In genomic region chr5:53779541-53779981, GRCh38 we compare ENCODE assay signal across 9 cellular contexts.
DNase-seq lines count a peak whose midpoint lies in the region; ATAC-seq and TF ChIP-seq lines count a peak whose summit lies in the region.
"Had no signal": no experiment of that assay in that cellular context is flagged by ENCODE, and none has a peak within 500 bp of the region (broad histone marks: within the 10 kb centered on the region; RNA-seq: fewer than 3 reads in every experiment).

No MANE protein-coding gene starts in this region.

- peak; percentile 45 for DNase-seq in CMK (ENCODE audit: low read depth)
- DNase-seq in NCI-H1694 (lab: John Stamatoyannopoulos, UW) = peak; percentile 63
- DNase-seq in fibroblast of villous mesenchyme (ENCODE audit: low read depth) = peak; percentile 12
- DNase-seq in OCI-M1 (lab: John Stamatoyannopoulos, UW) = no peak
- no peak for DNase-seq in COR-L47 (lab: John Stamatoyannopoulos, UW)
- no peak for DNase-seq in stimulated activated CD8-positive, alpha-beta memory T cell treated with anti-CD3 and anti-CD28 coated beads, Interleukin-4, amount 100 ng/mL, for 48 hours

- no peak overlapping the region for H3K4me3 ChIP-seq in fibroblast of villous mesenchyme (ENCODE audit: low read depth, low read length)

- TF ChIP-seq CTCF in fibroblast of villous mesenchyme (IDR thresholded peaks at IDR 0.05; ENCODE audit: insufficient read depth, low read depth, low read length) = no peak

- ATAC-seq in GM21390 (IDR thresholded peaks at IDR 0.05; ENCODE audit: unreplicated experiment) (peak; percentile 50), GM21526 (IDR thresholded peaks at IDR 0.05; ENCODE audit: low FRiP score, unreplicated experiment) (no peak)
- ATAC-seq: HCT116 had no signal

Comparison
In these comparisons a context has a peak if more than half of its experiments do, and no peak if none do; other contexts are left out.
1. DNase-seq: peak in CMK (single experiment), NCI-H1694 (single experiment) and fibroblast of villous mesenchyme (single experiment); none in OCI-M1 (single experiment), COR-L47 (single experiment) and stimulated activated CD8-positive, alpha-beta memory T cell treated with anti-CD3 and anti-CD28 coated beads, Interleukin-4, amount 100 ng/mL, for 48 hours (single experiment).